10 cellular contexts compared by ENCODE assay signal in the genomic region with DNA sequence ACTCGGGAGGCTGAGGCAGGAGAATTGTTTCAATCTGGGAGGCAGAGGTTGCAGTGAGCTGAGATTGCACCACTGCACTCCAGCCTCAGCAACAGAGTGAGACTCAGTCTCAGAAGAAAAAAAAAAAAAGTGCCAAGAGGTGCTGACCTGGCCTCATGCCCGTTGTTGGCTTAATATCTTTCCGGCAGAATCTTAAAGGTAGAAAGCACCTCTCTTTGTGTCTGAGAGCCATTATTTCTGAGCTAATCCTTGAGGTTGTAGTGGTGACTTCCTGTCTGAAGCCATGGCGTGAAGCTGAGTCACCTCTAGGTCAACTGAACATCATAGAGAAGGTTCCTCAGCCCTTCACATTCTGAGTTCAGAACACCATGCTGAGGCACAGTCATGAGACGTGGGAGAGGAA.
A peak's percentile ranks its signal among the peaks of the same experiment; 100 is the strongest.
DNase-seq lines count a peak whose midpoint lies in the region; ATAC-seq and TF ChIP-seq lines count a peak whose summit lies in the region.
"Had no signal": no experiment of that assay in that cellular context is flagged by ENCODE, and none has a peak within 500 bp of the region (broad histone marks: within the 10 kb centered on the region; RNA-seq: fewer than 3 reads in every experiment).

No MANE protein-coding gene starts in this region.

- ATAC-seq in CD4-positive, CD25-positive, alpha-beta regulatory T cell (ENCODE audit: low read depth in 2 of 2), result peak; percentile 58 to 60
- peak; percentile 59 for ATAC-seq in GM21381 (IDR thresholded peaks at IDR 0.05; ENCODE audit: unreplicated experiment)

- peaks cover 0 to 5% (median 3%) of the 10 kb centered on the region in 4 donors for H3K4me1 Mint-ChIP-seq in CD4-positive, CD25-positive, alpha-beta regulatory T cell
- H3K4me1 Mint-ChIP-seq in endothelial cell (ENCODE audit: unreplicated experiment), result peaks cover 20% of the 10 kb centered on the region

- DNase-seq in CD4-positive, CD25-positive, alpha-beta regulatory T cell, result peak in 1 of 3 donors; percentile 20
- DNase-seq in NCI-H2196 treated with DMSO at 0.1 percent for 48 hours (lab: John Stamatoyannopoulos, UW; ENCODE audit: unreplicated experiment) (peak; percentile 41), endothelial cell (ENCODE audit: low spot score) (no peak), stomach (peak; percentile 31), testis (no peak), NAMALWA (ENCODE audit: low spot score) (no peak)
- DNase-seq in effector memory CD4-positive, alpha-beta T cell, result no peak

- H3K27ac Mint-ChIP-seq in CD4-positive, CD25-positive, alpha-beta regulatory T cell, result no peak overlapping the region
- H3K27ac Mint-ChIP-seq in endothelial cell (ENCODE audit: unreplicated experiment), result peak overlapping the region; percentile 19
- H3K27ac Mint-ChIP-seq: activated naive CD8-positive, alpha-beta T cell had no signal

- peaks cover 4% of the 10 kb centered on the region for H3K27me3 Mint-ChIP-seq in CD4-positive, CD25-positive, alpha-beta regulatory T cell
- peaks cover 10% of the 10 kb centered on the region for H3K27me3 Mint-ChIP-seq in endothelial cell (ENCODE audit: unreplicated experiment)
- H3K27me3 Mint-ChIP-seq: activated naive CD8-positive, alpha-beta T cell had no signal

- no peak for TF ChIP-seq EP300 in stomach (IDR thresholded peaks at IDR 0.05)

- H3K36me3 ChIP-seq in CD4-positive, CD25-positive, alpha-beta regulatory T cell (ENCODE audit: control insufficient read depth, insufficient read depth, low read length), result no peaks in the 10 kb centered on the region
- H3K36me3 ChIP-seq in stomach (peaks cover 38 to 98% (median 87%) of the 10 kb centered on the region in 4 donors), testis (ENCODE audit: low read depth, missing control alignments) (no peaks in the 10 kb centered on the region)
- no peaks in the 10 kb centered on the region for H3K36me3 ChIP-seq in effector memory CD4-positive, alpha-beta T cell (ENCODE audit: control insufficient read depth, insufficient read depth, low read length)

- intact Hi-C loops in stomach (cut with DNase I; ENCODE audit: low total_unique reads) (no loop called here), testis (cut with DNase I; ENCODE audit: low total_unique reads) (no loop called here)

- no peak overlapping the region for H3K4me3 ChIP-seq in CD4-positive, CD25-positive, alpha-beta regulatory T cell (ENCODE audit: low read depth, low read length)
- H3K4me3 ChIP-seq in stomach (no peak overlapping the region), testis (no peak overlapping the region)
- no peak overlapping the region for H3K4me3 ChIP-seq in effector memory CD4-positive, alpha-beta T cell (ENCODE audit: insufficient read depth, low read depth, low read length, poor library complexity, severe bottlenecking)
- H3K4me3 ChIP-seq: skin epidermis had no signal

- no peaks in the 10 kb centered on the region for H3K4me1 ChIP-seq in CD4-positive, CD25-positive, alpha-beta regulatory T cell (ENCODE audit: control insufficient read depth, insufficient read depth, low read length, poor library complexity, severe bottlenecking)
- peaks cover 0 to 7% (median 5%) of the 10 kb centered on the region in 4 donors for H3K4me1 ChIP-seq in stomach
- H3K4me1 ChIP-seq in effector memory CD4-positive, alpha-beta T cell (ENCODE audit: control insufficient read depth, insufficient read depth, low read length, poor library complexity, severe bottlenecking), result no peaks in the 10 kb centered on the region
- no peaks in the 10 kb centered on the region for H3K4me1 ChIP-seq in testis

- no peak overlapping the region for H3K4me3 Mint-ChIP-seq in CD4-positive, CD25-positive, alpha-beta regulatory T cell
- no peak overlapping the region for H3K4me3 Mint-ChIP-seq in endothelial cell (ENCODE audit: unreplicated experiment)
- H3K4me3 Mint-ChIP-seq: activated naive CD8-positive, alpha-beta T cell had no signal

- no peaks in the 10 kb centered on the region for H3K27me3 ChIP-seq in CD4-positive, CD25-positive, alpha-beta regulatory T cell (ENCODE audit: control insufficient read depth, insufficient read depth, low read length)
- H3K27me3 ChIP-seq in stomach (no peaks in the 10 kb centered on the region), testis (no peaks in the 10 kb centered on the region)
- no peaks in the 10 kb centered on the region for H3K27me3 ChIP-seq in effector memory CD4-positive, alpha-beta T cell (replicated peaks; ENCODE audit: control insufficient read depth, insufficient read depth, low read length, poor library complexity, severe bottlenecking)

- no peaks in the 10 kb centered on the region for H3K9me3 ChIP-seq in CD4-positive, CD25-positive, alpha-beta regulatory T cell (ENCODE audit: control insufficient read depth in 2 of 2, low read length in 2 of 2)
- H3K9me3 ChIP-seq in stomach (no peaks in the 10 kb centered on the region), testis (no peaks in the 10 kb centered on the region)
- H3K9me3 ChIP-seq in effector memory CD4-positive, alpha-beta T cell (ENCODE audit: control insufficient read depth, low read length), result no peaks in the 10 kb centered on the region

- H3K36me3 Mint-ChIP-seq in CD4-positive, CD25-positive, alpha-beta regulatory T cell, result no peaks in the 10 kb centered on the region
- peaks cover 67% of the 10 kb centered on the region for H3K36me3 Mint-ChIP-seq in endothelial cell (ENCODE audit: low read depth, unreplicated experiment)
- H3K36me3 Mint-ChIP-seq: activated naive CD8-positive, alpha-beta T cell had no signal

- no peak overlapping the region for H3K27ac ChIP-seq in CD4-positive, CD25-positive, alpha-beta regulatory T cell (ENCODE audit: insufficient read depth, low read length, poor library complexity, severe bottlenecking)
- peak overlapping the region in 4 of 5 donors; percentile 30 to 52 (median 47) for H3K27ac ChIP-seq in stomach
- H3K27ac ChIP-seq in effector memory CD4-positive, alpha-beta T cell (ENCODE audit: insufficient read depth, low read length, poor library complexity, severe bottlenecking), result no peak overlapping the region
- no peak overlapping the region for H3K27ac ChIP-seq in testis

- TF ChIP-seq POLR2A in stomach (IDR thresholded peaks at IDR 0.05) (no peak), testis (IDR thresholded peaks at IDR 0.05) (no peak)

- H3K9me3 Mint-ChIP-seq in CD4-positive, CD25-positive, alpha-beta regulatory T cell, result peaks cover 0 to 2% (median 0%) of the 10 kb centered on the region in 7 donors
- H3K9me3 Mint-ChIP-seq in endothelial cell (ENCODE audit: unreplicated experiment), result no peaks in the 10 kb centered on the region

- WGBS in stomach, 5 donors, result 51 to 61% (median 58%) methylated on average over 5 of the region's 5 CpGs
- 83 to 84% methylated on average over 5 of the region's 5 CpGs for WGBS in testis, 2 donors

- no peak for TF ChIP-seq CTCF in endothelial cell (IDR thresholded peaks at IDR 0.05; ENCODE audit: unreplicated experiment)
- no peak for TF ChIP-seq CTCF in stomach (IDR thresholded peaks at IDR 0.05)
- no peak for TF ChIP-seq CTCF in testis (IDR thresholded peaks at IDR 0.05)

Comparison
In these comparisons a context has a peak if more than half of its experiments do, and no peak if none do; other contexts are left out.
1. DNase-seq: peak in NCI-H2196 treated with DMSO at 0.1 percent for 48 hours (single experiment) and stomach (single experiment); none in endothelial cell (single experiment), effector memory CD4-positive, alpha-beta T cell (0 of 3), testis (single experiment) and NAMALWA (single experiment).
2. H3K27ac ChIP-seq: peak in stomach (4 of 5); none in CD4-positive, CD25-positive, alpha-beta regulatory T cell (single experiment), effector memory CD4-positive, alpha-beta T cell (single experiment) and testis (0 of 2).